10 cellular contexts compared by ENCODE assay signal in genomic region chr16:3131755-3132377, GRCh38. TPM values are rescaled to one million over a fixed set of nuclear protein-coding genes. Genes with fewer than 3 reads are reported as not detected.
DNase-seq lines count a peak whose midpoint lies in the region; ATAC-seq and TF ChIP-seq lines count a peak whose summit lies in the region.
"Had no signal": no experiment of that assay in that cellular context is flagged by ENCODE, and none has a peak within 500 bp of the region (broad histone marks: within the 10 kb centered on the region; RNA-seq: fewer than 3 reads in every experiment).

No MANE protein-coding gene starts in this region.

- POLR2A ChIA-PET in naive thymus-derived CD8-positive, alpha-beta T cell (lab: Charles Lee), result interaction anchor here (0.7 to 11.8 kb wide), 9 partner anchors 9 to 104 kb away, joined by 3 to 278 read pairs (median 4); partner anchors contain the start of genes IL32 and ZNF200

- intact Hi-C loops in CD14-positive monocyte (cut with micrococcal nuclease), result no loop called here

- H3K36me3 Mint-ChIP-seq in CD14-positive monocyte (peaks cover 1 to 6% of the 10 kb centered on the region in 2 donors), brain (peaks cover 25% of the 10 kb centered on the region)
- H3K36me3 Mint-ChIP-seq in naive thymus-derived CD8-positive, alpha-beta T cell, result peaks cover 0 to 6% (median 2%) of the 10 kb centered on the region in 3 donors
- H3K36me3 Mint-ChIP-seq: IgD-negative memory B cell had no signal

- no peak overlapping the region for H3K4me3 Mint-ChIP-seq in CD14-positive monocyte
- H3K4me3 Mint-ChIP-seq in brain, result peak overlapping the region in 4 of 5 experiments; percentile 53 to 83 (median 71)
- peak overlapping the region in 3 of 10 donors; percentile 13 to 63 (median 26) for H3K4me3 Mint-ChIP-seq in naive thymus-derived CD8-positive, alpha-beta T cell

- DNase-seq in CD14-positive monocyte (ENCODE audit: low spot score) (no peak), H7 (peak; percentile 82), SKM-1 (lab: John Stamatoyannopoulos, UW; ENCODE audit: unreplicated experiment) (peak; percentile 22)
- peak in 3 of 10 donors; percentile 24 to 35 (median 30) for DNase-seq in naive thymus-derived CD8-positive, alpha-beta T cell

- H3K36me3 ChIP-seq in H7 (replicated peaks; ENCODE audit: control insufficient read depth, insufficient read depth, low read length), result peaks cover 4% of the 10 kb centered on the region

- no peaks in the 10 kb centered on the region for H3K27me3 ChIP-seq in H7 (ENCODE audit: control insufficient read depth, insufficient read depth, low read length)

- H3K27me3 Mint-ChIP-seq in CD14-positive monocyte (ENCODE audit: low read depth in 3 of 3), result peaks cover 0 to 1% (median 0%) of the 10 kb centered on the region in 3 donors
- peaks cover 16% of the 10 kb centered on the region for H3K27me3 Mint-ChIP-seq in brain
- no peaks in the 10 kb centered on the region for H3K27me3 Mint-ChIP-seq in naive thymus-derived CD8-positive, alpha-beta T cell
- H3K27me3 Mint-ChIP-seq: IgD-negative memory B cell had no signal

- H3K27ac Mint-ChIP-seq in CD14-positive monocyte (peak overlapping the region in 3 of 7 donors; percentile 26 to 86 (median 40)), brain (peak overlapping the region in 3 of 5 experiments; percentile 46 to 71 (median 67))
- peak overlapping the region in 8 of 10 donors; percentile 56 to 89 (median 72) for H3K27ac Mint-ChIP-seq in naive thymus-derived CD8-positive, alpha-beta T cell

- no peak overlapping the region for H3K4me3 ChIP-seq in H7 (ENCODE audit: insufficient read depth, low read depth, low read length)

- no peak for ATAC-seq in naive thymus-derived CD8-positive, alpha-beta T cell
- ATAC-seq in HG03097 (IDR thresholded peaks at IDR 0.05; ENCODE audit: low FRiP score, unreplicated experiment) (no peak), GM18519 (IDR thresholded peaks at IDR 0.05; ENCODE audit: low FRiP score, unreplicated experiment) (no peak), HG03457 (IDR thresholded peaks at IDR 0.05; ENCODE audit: unreplicated experiment) (no peak)

- TF ChIP-seq CTCF in CD14-positive monocyte (IDR thresholded peaks at IDR 0.05), result peak; percentile 58
- TF ChIP-seq CTCF in brain (conservative IDR thresholded peaks at IDR 0.05), result peak; percentile 49 to 73

- peaks cover 42% of the 10 kb centered on the region for H3K4me1 Mint-ChIP-seq in CD14-positive monocyte
- H3K4me1 Mint-ChIP-seq in brain, result peaks cover 67% of the 10 kb centered on the region
- H3K4me1 Mint-ChIP-seq in naive thymus-derived CD8-positive, alpha-beta T cell, result peaks cover 21 to 61% (median 50%) of the 10 kb centered on the region in 4 donors

- H3K9me3 Mint-ChIP-seq in CD14-positive monocyte (no peaks in the 10 kb centered on the region), brain (peaks cover 0 to 3% (median 0%) of the 10 kb centered on the region in 5 experiments)
- no peaks in the 10 kb centered on the region for H3K9me3 Mint-ChIP-seq in naive thymus-derived CD8-positive, alpha-beta T cell
- H3K9me3 Mint-ChIP-seq: IgD-negative memory B cell had no signal

RNA-seq across cellular contexts. Expression of gene ZNF213, which starts 3.0 kb away (rescaled TPM):
- 1 to 10 TPM; 1.5 to 2.6 TPM for polyA plus RNA-seq in CD14-positive monocyte
- total RNA-seq in H7 (2014; rRNA removed; shearing (Covaris generic)), result 5.5 and 6.3 TPM in 2 replicates
- 30.4 TPM for polyA plus RNA-seq in brain (ENCODE audit: insufficient read depth, low read depth, low replicate concordance)
- total RNA-seq in naive thymus-derived CD8-positive, alpha-beta T cell, result 1 to 10 TPM; 8.9 to 9.2 TPM
- polyA plus RNA-seq in naive thymus-derived CD8-positive, alpha-beta T cell, result 1 to 10 TPM in 1 of 3 donors, under 1 TPM in 2; 0.27 to 2.5 (median 0.90) TPM

RNA-seq across cellular contexts. Expression of gene ZNF205, which starts 19.5 kb away (rescaled TPM):
- polyA plus RNA-seq in CD14-positive monocyte, result 1 to 10 TPM; 1.0 to 1.3 TPM
- total RNA-seq in H7 (2014; rRNA removed; shearing (Covaris generic)), result 40.2 and 41.2 TPM in 2 replicates
- 25.2 TPM for polyA plus RNA-seq in brain (ENCODE audit: insufficient read depth, low read depth, low replicate concordance)
- not detected for total RNA-seq in naive thymus-derived CD8-positive, alpha-beta T cell
- polyA plus RNA-seq in naive thymus-derived CD8-positive, alpha-beta T cell, result not detected
- polyA plus RNA-seq: IgD-negative memory B cell had no signal

RNA-seq across cellular contexts. Expression of gene ZSCAN10, which starts 32.8 kb away (rescaled TPM):
- polyA plus RNA-seq in CD14-positive monocyte (not detected), brain (ENCODE audit: insufficient read depth, low read depth, low replicate concordance) (not detected)
- total RNA-seq in H7 (2014; rRNA removed; shearing (Covaris generic)), result 217 and 238 TPM in 2 replicates
- under 1 TPM in 1 of 2 experiments, not detected in 1; 0.26 TPM for total RNA-seq in naive thymus-derived CD8-positive, alpha-beta T cell
- polyA plus RNA-seq in naive thymus-derived CD8-positive, alpha-beta T cell, result not detected
- total RNA-seq: urinary bladder had no signal
- polyA plus RNA-seq: IgD-negative memory B cell, urinary bladder had no signal

RNA-seq across cellular contexts. Expression of gene OR1F1, which starts 56.1 kb away (rescaled TPM):
- polyA plus RNA-seq in CD14-positive monocyte (not detected), brain (ENCODE audit: insufficient read depth, low read depth, low replicate concordance) (not detected)
- not detected in 2 replicates for total RNA-seq in H7 (2014; rRNA removed; shearing (Covaris generic))
- total RNA-seq in naive thymus-derived CD8-positive, alpha-beta T cell, result not detected
- not detected for polyA plus RNA-seq in naive thymus-derived CD8-positive, alpha-beta T cell
- total RNA-seq: urinary bladder had no signal
- polyA plus RNA-seq: IgD-negative memory B cell, urinary bladder had no signal

Comparison
In these comparisons a context has a peak if more than half of its experiments do, and no peak if none do; other contexts are left out.
1. H3K4me3 Mint-ChIP-seq: peak in brain (4 of 5); none in CD14-positive monocyte (0 of 2).
2. RNA of gene ZNF205, which starts 19.5 kb away (polyA plus RNA-seq): 25.2 TPM in brain (single experiment); 1.0 to 1.3 TPM in CD14-positive monocyte and not detected in naive thymus-derived CD8-positive, alpha-beta T cell; every median in the first group is over 10 times any median in the second.